In the genomic region with DNA sequence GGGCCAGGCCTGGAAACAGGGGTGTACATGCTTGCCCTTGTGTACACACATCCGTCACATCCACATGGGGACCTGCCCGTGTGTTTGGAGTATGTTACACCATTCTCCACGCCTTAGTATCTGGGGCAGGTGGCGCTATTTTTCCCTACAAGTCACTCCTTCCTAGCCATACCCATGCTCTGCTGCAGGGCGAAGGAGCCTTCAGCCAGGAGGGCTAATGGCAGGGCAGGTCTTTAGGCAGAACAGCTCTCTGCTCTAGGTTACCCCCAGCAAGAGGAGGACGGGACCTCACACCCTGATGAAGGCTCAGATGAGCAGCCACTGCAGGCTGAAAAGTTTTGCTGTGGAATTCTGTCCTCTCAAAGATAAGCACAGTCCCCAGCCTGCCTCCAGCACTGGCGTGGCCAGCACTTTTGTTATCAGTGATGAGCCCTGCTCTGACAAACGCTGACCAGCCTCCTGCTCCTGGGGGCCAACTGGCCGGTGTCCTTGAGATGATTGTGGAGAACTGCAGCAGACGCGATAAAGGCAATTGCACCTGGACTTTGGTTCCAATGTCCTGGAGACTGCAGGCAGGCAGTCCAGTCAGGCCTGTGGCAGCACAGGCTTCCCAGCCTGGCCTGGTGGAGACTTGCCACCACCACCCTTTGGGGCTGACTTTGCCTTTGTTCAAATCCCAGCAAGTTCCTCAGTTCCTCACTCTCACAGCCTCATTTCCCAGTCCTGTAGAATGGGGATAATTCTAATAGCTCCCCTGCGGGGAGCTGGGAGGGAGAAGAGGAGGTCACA, we compare ENCODE assay signal across 11 cellular contexts. TPM values are rescaled to one million over a fixed set of nuclear protein-coding genes. Genes with fewer than 3 reads are reported as not detected.
DNase-seq lines count a peak whose midpoint lies in the region; ATAC-seq and TF ChIP-seq lines count a peak whose summit lies in the region.
"Had no signal": no experiment of that assay in that cellular context is flagged by ENCODE, and none has a peak within 500 bp of the region (broad histone marks: within the 10 kb centered on the region; RNA-seq: fewer than 3 reads in every experiment).

No MANE protein-coding gene starts in this region.

- H3K9me2 ChIP-seq in GM23338 (ENCODE audit: insufficient read depth) = no peaks in the 10 kb centered on the region

- H3K27ac Mint-ChIP-seq in GM23338 = no peak overlapping the region

- TF ChIP-seq CTCF in GM23338 (conservative IDR thresholded peaks at IDR 0.05; ENCODE audit: low read depth in 2 of 2) = peak; percentile 41 to 77
- TF ChIP-seq CTCF in left ventricle myocardium inferior (IDR thresholded peaks at IDR 0.05; ENCODE audit: borderline replicate concordance) = no peak

- no peak overlapping the region for H3K4me2 ChIP-seq in GM23338

- DNase-seq in 8988T (peak; percentile 79), GM23338 (ENCODE audit: low spot score) (peak; percentile 75), SK-N-DZ (ENCODE audit: low spot score) (peak; percentile 73), left ventricle myocardium inferior (peak; percentile 18), cerebellar nuclear complex (lab: John Stamatoyannopoulos, UW) (no peak), epidermal melanocyte (ENCODE audit: insufficient read length, low spot score) (no peak)
- DNase-seq: activated CD4-positive, CD25-positive, alpha-beta regulatory T cell; nephron progenitor cell had no signal

- peaks cover 3% of the 10 kb centered on the region; the same call in 2 of the 3 replicates for H3K9me3 Mint-ChIP-seq in GM23338

- H3K4me3 ChIP-seq in GM23338 (no peak overlapping the region), left ventricle myocardium inferior (no peak overlapping the region)
- H3K4me3 ChIP-seq: ascending aorta had no signal

- ATAC-seq in GM23338 (peak; percentile 93), HG02885 (IDR thresholded peaks at IDR 0.05; ENCODE audit: poor library complexity, unreplicated experiment) (no peak), HG03378 (IDR thresholded peaks at IDR 0.05; ENCODE audit: unreplicated experiment) (no peak)

- H3K27ac ChIP-seq in GM23338 (ENCODE audit: low read depth) (no peak overlapping the region), left ventricle myocardium inferior (replicated peaks) (no peak overlapping the region)
- H3K27ac ChIP-seq: ascending aorta had no signal

- intact Hi-C loops in left ventricle myocardium inferior (cut with micrococcal nuclease) = no loop called here

- H4K20me1 ChIP-seq in GM23338 (replicated peaks; ENCODE audit: insufficient read depth) = no peaks in the 10 kb centered on the region

- H3K36me3 ChIP-seq in GM23338 (ENCODE audit: insufficient read depth) = no peaks in the 10 kb centered on the region
- H3K36me3 ChIP-seq in left ventricle myocardium inferior = no peaks in the 10 kb centered on the region
- H3K36me3 ChIP-seq: ascending aorta had no signal

- no peaks in the 10 kb centered on the region for H3K4me1 Mint-ChIP-seq in GM23338

- H3K4me1 ChIP-seq in GM23338 (ENCODE audit: insufficient read depth) = no peaks in the 10 kb centered on the region
- H3K4me1 ChIP-seq in left ventricle myocardium inferior = peaks cover 10% of the 10 kb centered on the region
- H3K4me1 ChIP-seq: ascending aorta had no signal

- peak overlapping the region; percentile 75; the same call in 1 of the 2 replicates for H2AFZ ChIP-seq in GM23338

- H3K36me3 Mint-ChIP-seq in GM23338 (ENCODE audit: low read depth) = no peaks in the 10 kb centered on the region

- H3K79me2 ChIP-seq in GM23338 (replicated peaks; ENCODE audit: insufficient read depth) = no peaks in the 10 kb centered on the region

- no peak overlapping the region for H3K4me3 Mint-ChIP-seq in GM23338
- H3K4me3 Mint-ChIP-seq: nephron progenitor cell had no signal

- H3K27me3 ChIP-seq in GM23338 (ENCODE audit: insufficient read depth) = no peaks in the 10 kb centered on the region
- no peaks in the 10 kb centered on the region for H3K27me3 ChIP-seq in left ventricle myocardium inferior (ENCODE audit: low read depth)
- H3K27me3 ChIP-seq: ascending aorta had no signal

- peaks cover 2% of the 10 kb centered on the region for H3K9me3 ChIP-seq in left ventricle myocardium inferior (replicated peaks)
- H3K9me3 ChIP-seq: ascending aorta had no signal

- no peaks in the 10 kb centered on the region for H3F3A ChIP-seq in GM23338 (replicated peaks; ENCODE audit: low read depth)

- H3K27me3 Mint-ChIP-seq in GM23338 (ENCODE audit: insufficient read depth, low read depth, poor library complexity) = peaks cover 3% of the 10 kb centered on the region

TF ChIP-seq in GM23338, 12 proteins besides CTCF, POLR2A, EP300 and RAD21:
- TF ChIP-seq ZNF331 (CRISPR knock-in tag; IDR thresholded peaks at IDR 0.05; ENCODE audit: low read depth) (no peak), JUNB (IDR thresholded peaks at IDR 0.05; ENCODE audit: unreplicated experiment) (no peak), NANOG (IDR thresholded peaks at IDR 0.05; ENCODE audit: borderline replicate concordance) (no peak)
TF ChIP-seq in GM23338: peak in this region for 0.

RNA-seq across cellular contexts. Expression of gene PIGZ, which starts 19.8 kb away (rescaled TPM):
- total RNA-seq in GM23338 (2014; rRNA removed; shearing (Covaris generic)) = not detected in 2 replicates
- polyA plus RNA-seq in GM23338 (2016; fragmentation: Nextera tagmentation; extraction: Ambion mirVana) = 0.16 TPM in 1 of 2 replicates, not detected in the other
- 3.8 and 8.7 TPM in 2 replicates for polyA plus RNA-seq in SK-N-DZ (2014; cell fraction: cytosol; rRNA removed)
- 2.0 and 3.9 TPM in 2 replicates for polyA plus RNA-seq in SK-N-DZ (2014; cell fraction: nucleus; rRNA removed)
- total RNA-seq in left ventricle myocardium inferior = 3.7 TPM

RNA-seq across cellular contexts. Expression of gene MELTF, which starts 41.2 kb away (rescaled TPM):
- 5.2 and 5.4 TPM in 2 replicates for total RNA-seq in GM23338 (2014; rRNA removed; shearing (Covaris generic))
- polyA plus RNA-seq in GM23338 (2016; fragmentation: Nextera tagmentation; extraction: Ambion mirVana) = 1.3 and 1.4 TPM in 2 replicates
- polyA plus RNA-seq in SK-N-DZ (2014; cell fraction: cytosol; rRNA removed) = 5.7 and 8.8 TPM in 2 replicates
- polyA plus RNA-seq in SK-N-DZ (2014; cell fraction: nucleus; rRNA removed) = 27.5 and 31.1 TPM in 2 replicates
- total RNA-seq in left ventricle myocardium inferior = 9.6 TPM

RNA-seq across cellular contexts. Expression of gene NCBP2, which starts 46.1 kb away (rescaled TPM):
- total RNA-seq in GM23338 (2014; rRNA removed; shearing (Covaris generic)) = 72.7 and 78.4 TPM in 2 replicates
- polyA plus RNA-seq in GM23338 (2016; fragmentation: Nextera tagmentation; extraction: Ambion mirVana) = 83.8 and 98.9 TPM in 2 replicates
- polyA plus RNA-seq in SK-N-DZ (2014; cell fraction: cytosol; rRNA removed) = 172 and 178 TPM in 2 replicates
- polyA plus RNA-seq in SK-N-DZ (2014; cell fraction: nucleus; rRNA removed) = 94.3 and 109 TPM in 2 replicates
- 36.9 TPM for total RNA-seq in left ventricle myocardium inferior

Comparison
In these comparisons a context has a peak if more than half of its experiments do, and no peak if none do; other contexts are left out.
1. DNase-seq: peak in 8988T (single experiment), GM23338 (single experiment), SK-N-DZ (single experiment) and left ventricle myocardium inferior (single experiment); none in cerebellar nuclear complex (0 of 2) and epidermal melanocyte (single experiment).